8 cellular contexts compared by ENCODE assay signal in the genomic region with DNA sequence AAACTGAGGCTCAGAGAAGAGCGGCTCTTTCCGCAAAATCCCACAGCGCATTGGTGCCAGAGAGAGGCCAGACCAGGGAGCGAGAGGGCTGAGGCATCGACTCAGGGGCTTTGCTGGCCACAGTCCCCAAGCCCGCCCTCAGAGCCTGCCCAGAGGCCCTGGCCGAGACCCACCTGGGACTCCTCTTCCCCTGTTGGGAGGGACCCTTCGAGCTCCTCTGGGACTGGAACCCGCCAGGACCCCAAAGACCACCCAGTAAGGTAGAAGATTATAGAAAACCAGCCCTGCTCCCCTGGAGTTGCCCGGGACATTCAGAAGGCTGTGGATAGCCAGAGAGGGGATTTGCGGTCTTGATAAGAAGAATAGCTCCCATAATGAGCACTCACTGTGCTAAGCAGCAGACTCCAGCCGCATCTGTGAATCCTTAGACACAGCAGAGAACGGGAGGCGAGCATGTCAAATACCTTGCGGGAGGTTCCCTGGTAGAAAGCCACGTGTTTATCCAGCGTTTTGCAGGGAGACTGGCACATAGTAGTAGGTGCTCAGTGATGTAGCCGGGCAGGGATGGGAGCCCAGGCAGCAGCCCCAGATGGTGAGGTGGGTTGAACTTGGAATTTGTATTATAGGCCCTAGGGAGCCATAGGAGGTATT. TPM values are rescaled to one million over a fixed set of nuclear protein-coding genes. Genes with fewer than 3 reads are reported as not detected.
DNase-seq lines count a peak whose midpoint lies in the region; ATAC-seq and TF ChIP-seq lines count a peak whose summit lies in the region.

No MANE protein-coding gene starts in this region.

- no peak for DNase-seq in heart right ventricle
- DNase-seq in Right ventricle myocardium inferior (ENCODE audit: missing footprints) = no peak
- no peak for DNase-seq in cerebellar nuclear complex (lab: John Stamatoyannopoulos, UW)
- no peak for DNase-seq in CD1c-positive myeloid dendritic cell (ENCODE audit: extremely low spot score)
- no peak for DNase-seq in T-helper 1 cell

- H3K4me3 Mint-ChIP-seq in dendritic cell treated with granulocyte-macrophage colony-stimulating factor and Interleukin-4, amounts not matched to agents 40 ng/mL and 50 ng/mL, for 4 days = peak overlapping the region; percentile 62

- peak overlapping the region in 9 of 10 donors; percentile 54 to 81 (median 69) for H3K4me3 ChIP-seq in heart right ventricle
- peak overlapping the region; percentile 77 to 78 for H3K4me3 ChIP-seq in muscle layer of colon (ENCODE audit: low read depth in 1 of 2, low read length in 2 of 2)

- peaks cover 0 to 12% (median 0%) of the 10 kb centered on the region in 7 donors for H3K27me3 ChIP-seq in heart right ventricle
- H3K27me3 ChIP-seq in muscle layer of colon (ENCODE audit: control insufficient read depth in 1 of 2, insufficient read depth in 2 of 2, low read length in 2 of 2) = no peaks in the 10 kb centered on the region

- intact Hi-C loops in heart right ventricle (cut with DNase I) (loop anchor here in 4 of 10 donors (2.0 to 10.0 kb wide), 4 partner anchors 17 to 143 kb away; a partner anchor contains a TSS), Right ventricle myocardium inferior (cut with DNase I) (loop anchor here (5.0 kb wide), 1 partner anchor 39 kb away; a partner anchor contains a TSS)
- intact Hi-C loops in dendritic cell treated with granulocyte-macrophage colony-stimulating factor and Interleukin-4, amounts not matched to agents 40 ng/mL and 50 ng/mL, for 4 days (cut with micrococcal nuclease) = no loop called here

- ATAC-seq in heart right ventricle (peak in 1 of 8 donors; percentile 0), Right ventricle myocardium inferior (no peak), HG02870 (IDR thresholded peaks at IDR 0.05; ENCODE audit: unreplicated experiment) (no peak)

- peak overlapping the region; percentile 87 for H3K9ac ChIP-seq in muscle layer of colon (ENCODE audit: low read length)

- TF ChIP-seq CTCF in heart right ventricle (IDR thresholded peaks at IDR 0.05) = no peak

- H3K4me1 ChIP-seq in heart right ventricle (peaks cover 16 to 66% (median 54%) of the 10 kb centered on the region in 9 donors), muscle layer of colon (ENCODE audit: insufficient read depth, low read length) (peaks cover 50% of the 10 kb centered on the region)

- no peaks in the 10 kb centered on the region for H3K9me3 Mint-ChIP-seq in dendritic cell treated with granulocyte-macrophage colony-stimulating factor and Interleukin-4, amounts not matched to agents 40 ng/mL and 50 ng/mL, for 4 days

- H3K36me3 Mint-ChIP-seq in dendritic cell treated with granulocyte-macrophage colony-stimulating factor and Interleukin-4, amounts not matched to agents 40 ng/mL and 50 ng/mL, for 4 days (ENCODE audit: low read depth) = peaks cover 6% of the 10 kb centered on the region

- whole genome bisulfite sequencing in heart right ventricle, 2 donors = 34 to 35% methylated on average over 18 of the region's 18 CpGs

- peaks cover 44% of the 10 kb centered on the region for H3K4me1 Mint-ChIP-seq in dendritic cell treated with granulocyte-macrophage colony-stimulating factor and Interleukin-4, amounts not matched to agents 40 ng/mL and 50 ng/mL, for 4 days (ENCODE audit: low read depth)

- H3K9me3 ChIP-seq in heart right ventricle = no peaks in the 10 kb centered on the region
- no peaks in the 10 kb centered on the region for H3K9me3 ChIP-seq in muscle layer of colon (ENCODE audit: low read length)

- peaks cover 0 to 6% (median 0%) of the 10 kb centered on the region in 9 donors for H3K36me3 ChIP-seq in heart right ventricle
- H3K36me3 ChIP-seq in muscle layer of colon (ENCODE audit: insufficient read depth, low read length) = no peaks in the 10 kb centered on the region

- no peak overlapping the region for H3K27ac Mint-ChIP-seq in dendritic cell treated with granulocyte-macrophage colony-stimulating factor and Interleukin-4, amounts not matched to agents 40 ng/mL and 50 ng/mL, for 4 days

- H3K27me3 Mint-ChIP-seq in dendritic cell treated with granulocyte-macrophage colony-stimulating factor and Interleukin-4, amounts not matched to agents 40 ng/mL and 50 ng/mL, for 4 days = peaks cover 31% of the 10 kb centered on the region

- peak overlapping the region in 9 of 10 donors; percentile 82 to 93 (median 89) for H3K27ac ChIP-seq in heart right ventricle
- peak overlapping the region; percentile 86 for H3K27ac ChIP-seq in muscle layer of colon (ENCODE audit: low read depth, low read length)

RNA-seq across cellular contexts. Expression of a gene that starts 0.7 kb away (rescaled TPM):
- total RNA-seq in heart right ventricle (100 to 1,000 TPM; 553 to 918 (median 731) TPM), Right ventricle myocardium inferior (880 TPM)
- 1,000 to 10,000 TPM in 1 of 2 donors, 100 to 1,000 TPM in 1; 500 to 1,050 TPM for polyA plus RNA-seq in heart right ventricle

RNA-seq across cellular contexts. Expression of a gene that starts 21.3 kb away (rescaled TPM):
- total RNA-seq in heart right ventricle = 10 to 100 TPM; 32.8 to 52.0 (median 44.7) TPM
- polyA plus RNA-seq in heart right ventricle = 10 to 100 TPM; 33.0 to 40.5 TPM
- total RNA-seq in Right ventricle myocardium inferior = 43.3 TPM

RNA-seq across cellular contexts. Expression of a gene that starts 23.7 kb away (rescaled TPM):
- total RNA-seq in heart right ventricle = 100 to 1,000 TPM in 8 of 10 donors, 10 to 100 TPM in 2; 76.8 to 263 (median 137) TPM
- 100 to 1,000 TPM; 199 to 310 TPM for polyA plus RNA-seq in heart right ventricle
- 131 TPM for total RNA-seq in Right ventricle myocardium inferior

RNA-seq across cellular contexts. Expression of a gene that starts 38.7 kb away (rescaled TPM):
- total RNA-seq in heart right ventricle (10 to 100 TPM; 23.2 to 52.9 (median 33.9) TPM), Right ventricle myocardium inferior (21.9 TPM)
- polyA plus RNA-seq in heart right ventricle = 10 to 100 TPM; 10.8 to 48.6 TPM

RNA-seq across cellular contexts. Expression of a gene that starts 52.5 kb away (rescaled TPM):
- total RNA-seq in heart right ventricle (under 1 TPM in 7 of 10 donors, not detected in 3; 0.25 to 0.59 (median 0.47) TPM), Right ventricle myocardium inferior (not detected)
- polyA plus RNA-seq in heart right ventricle = under 1 TPM in 1 of 2 donors, not detected in 1; 0.28 TPM
